26 cellular contexts compared by ENCODE assay signal in genomic region chr21:44371596-44371995, GRCh38. TPM values are rescaled to one million over a fixed set of nuclear protein-coding genes. Genes with fewer than 3 reads are reported as not detected.
"Had no signal": no experiment of that assay in that cellular context is flagged by ENCODE, and none has a peak within 500 bp of the region (broad histone marks: within the 10 kb centered on the region; RNA-seq: fewer than 3 reads in every experiment).

No MANE protein-coding gene starts in this region.

- H3K4me3 ChIP-seq: body of pancreas, colonic mucosa, dorsolateral prefrontal cortex, gastrocnemius medialis, right lobe of liver, upper lobe of left lung had no signal

- H3K9me3 ChIP-seq: body of pancreas, colonic mucosa, gastrocnemius medialis, right lobe of liver, upper lobe of left lung had no signal

- H3K27me3 ChIP-seq: body of pancreas, right lobe of liver had no signal

- H3K4me1 ChIP-seq: colonic mucosa, gastrocnemius medialis had no signal

- H3K27ac Mint-ChIP-seq: activated B cell treated with CpG ODN at 0.5 μM for 24 hours; activated naive CD8-positive, alpha-beta T cell; naive thymus-derived CD8-positive, alpha-beta T cell; progenitor cell of endocrine pancreas; stimulated activated effector memory CD8-positive, alpha-beta T cell treated with anti-CD3 and anti-CD28 coated beads, Interleukin-12 subunit alpha, Interleukin-12 subunit beta, amount 100 ng/mL, for 72 hours; stimulated activated naive CD8-positive, alpha-beta T cell treated with anti-CD3 and anti-CD28 coated beads, Interleukin-15, Interleukin-2, amounts not matched to agents 100 ng/mL and 50 ng/mL, for 24 hours; T-cell; T-helper 2 cell treated with Interferon-gamma antibody and Interleukin-4, amounts not matched to agents 5 μg/mL and 100 μg/mL, for 36 hours had no signal

- H3K9me3 Mint-ChIP-seq: naive thymus-derived CD8-positive, alpha-beta T cell; stimulated activated effector memory CD8-positive, alpha-beta T cell treated with anti-CD3 and anti-CD28 coated beads, Interleukin-12 subunit alpha, Interleukin-12 subunit beta, amount 100 ng/mL, for 72 hours; T-cell had no signal

- FAIRE-seq: islet of Langerhans had no signal

- ATAC-seq: body of pancreas; gastrocnemius medialis; left cardiac atrium; naive thymus-derived CD8-positive, alpha-beta T cell; right lobe of liver; stimulated activated effector memory CD8-positive, alpha-beta T cell treated with anti-CD3 and anti-CD28 coated beads, Interleukin-12 subunit alpha, Interleukin-12 subunit beta, amount 100 ng/mL, for 72 hours; T-cell had no signal

- H3K27ac ChIP-seq: body of pancreas, colonic mucosa, dorsolateral prefrontal cortex, gastrocnemius medialis, right lobe of liver, upper lobe of left lung had no signal

- H3K36me3 ChIP-seq: colonic mucosa, gastrocnemius medialis, right lobe of liver, upper lobe of left lung had no signal

- H3K36me3 Mint-ChIP-seq: naive thymus-derived CD8-positive, alpha-beta T cell; T-cell had no signal

- DNase-seq: activated B cell treated with CpG ODN at 0.5 μM for 24 hours; activated CD4-positive, alpha-beta T cell treated with anti-CD3 and anti-CD28 coated beads for 4 hours; activated CD4-positive, alpha-beta T cell treated with anti-CD3 and anti-CD28 coated beads, Interleukin-2, amount 50 U/mL, for 4 hours; activated effector memory CD4-positive, alpha-beta T cell treated with Interleukin-2 at 50 U/mL for 16 hours; activated naive CD4-positive, alpha-beta T cell treated with Interleukin-2 at 50 U/mL for 16 hours; anterior cingulate cortex; body of pancreas; colonic mucosa; effector memory CD4-positive, alpha-beta T cell; erythroblast; gastrocnemius medialis; glutamatergic neuron; left cardiac atrium; stimulated activated CD4-positive, alpha-beta T cell treated with anti-CD3 and anti-CD28 coated beads, Interleukin-4, amount 100 ng/mL, for 1 hour; upper lobe of left lung had no signal

- H3K4me3 Mint-ChIP-seq: activated B cell treated with CpG ODN at 0.5 μM for 24 hours; activated naive CD8-positive, alpha-beta T cell; naive thymus-derived CD8-positive, alpha-beta T cell; stimulated activated effector memory CD8-positive, alpha-beta T cell treated with anti-CD3 and anti-CD28 coated beads, Interleukin-12 subunit alpha, Interleukin-12 subunit beta, amount 100 ng/mL, for 72 hours; stimulated activated naive CD8-positive, alpha-beta T cell treated with anti-CD3 and anti-CD28 coated beads, Interleukin-15, Interleukin-2, amounts not matched to agents 100 ng/mL and 50 ng/mL, for 24 hours; T-cell; T-helper 2 cell treated with Interferon-gamma antibody and Interleukin-4, amounts not matched to agents 5 μg/mL and 100 μg/mL, for 36 hours had no signal

- H3K27me3 Mint-ChIP-seq: activated B cell treated with CpG ODN at 0.5 μM for 24 hours; activated naive CD8-positive, alpha-beta T cell; stimulated activated naive CD8-positive, alpha-beta T cell treated with anti-CD3 and anti-CD28 coated beads, Interleukin-15, Interleukin-2, amounts not matched to agents 100 ng/mL and 50 ng/mL, for 24 hours; T-cell had no signal

RNA-seq across cellular contexts. Expression of gene TRPM2, which starts 18.2 kb away (rescaled TPM):
- total RNA-seq: osteocyte had no signal
